Comparison of ENCODE assay signal across 10 cellular contexts in the genomic region with DNA sequence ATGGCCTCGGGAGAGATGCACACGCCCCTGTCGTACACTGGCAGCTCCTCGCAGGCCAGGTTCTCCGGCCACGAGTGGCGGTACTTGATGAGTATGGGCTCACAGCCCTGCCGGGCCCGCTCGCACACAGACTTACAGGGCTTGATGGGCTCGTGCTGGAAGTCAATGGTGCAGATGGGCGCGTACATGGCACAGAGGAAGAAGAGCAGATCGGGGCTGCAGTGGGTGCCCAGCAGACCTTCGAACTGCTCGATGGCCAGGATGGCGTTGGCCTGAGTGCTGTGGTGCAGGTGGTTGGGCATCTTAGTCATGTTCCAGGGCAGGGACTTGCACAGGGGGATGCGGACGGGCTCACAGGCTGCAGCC. TPM values are rescaled to one million over a fixed set of nuclear protein-coding genes. Genes with fewer than 3 reads are reported as not detected.
DNase-seq lines count a peak whose midpoint lies in the region; ATAC-seq, FAIRE-seq and TF ChIP-seq lines count a peak whose summit lies in the region.
"Had no signal": no experiment of that assay in that cellular context is flagged by ENCODE, and none has a peak within 500 bp of the region (broad histone marks: within the 10 kb centered on the region; RNA-seq: fewer than 3 reads in every experiment).

No MANE protein-coding gene starts in this region.

- WGBS in liver = 33% methylated on average over 19 of the region's 19 CpGs
- WGBS in tibial nerve, 2 donors = 6 to 24% methylated on average over 15 to 19 of the region's 19 CpGs

- H3K27ac Mint-ChIP-seq in activated CD4-positive, alpha-beta memory T cell treated with anti-CD3 and anti-CD28 coated beads, Interleukin-2, amount 10 ng/mL, durations not matched to agents 7 days and 5 days = no peak overlapping the region
- H3K27ac Mint-ChIP-seq in activated CD4-positive, alpha-beta memory T cell treated with anti-CD3 and anti-CD28 coated beads for 36 hours = no peak overlapping the region

- no peaks in the 10 kb centered on the region for H3K36me3 Mint-ChIP-seq in activated CD4-positive, alpha-beta memory T cell treated with anti-CD3 and anti-CD28 coated beads, Interleukin-2, amount 10 ng/mL, durations not matched to agents 7 days and 5 days (ENCODE audit: low read depth)
- H3K36me3 Mint-ChIP-seq in activated CD4-positive, alpha-beta memory T cell treated with anti-CD3 and anti-CD28 coated beads for 36 hours = no peaks in the 10 kb centered on the region

- H3K4me3 ChIP-seq in liver (ENCODE audit: low read depth in 1 of 3, low read length in 3 of 3) (peak overlapping the region in 2 of 3 donors; percentile 26 to 44), tibial nerve (peak overlapping the region; percentile 27 to 60 (median 42))

- intact Hi-C loops in activated CD4-positive, alpha-beta memory T cell treated with anti-CD3 and anti-CD28 coated beads for 36 hours (cut with micrococcal nuclease) = no loop called here

- POLR2A ChIA-PET in activated CD4-positive, alpha-beta memory T cell treated with anti-CD3 and anti-CD28 coated beads, Interleukin-2, amount 10 ng/mL, durations not matched to agents 7 days and 5 days (lab: Charles Lee) = no interaction called here
- POLR2A ChIA-PET in activated CD4-positive, alpha-beta memory T cell treated with anti-CD3 and anti-CD28 coated beads for 36 hours (lab: Charles Lee) = no interaction called here

- TF ChIP-seq RAD21 in liver (IDR thresholded peaks at IDR 0.05) = no peak

- H3K9ac ChIP-seq in liver (ENCODE audit: low read depth in 1 of 2, low read length in 2 of 2) = no peak overlapping the region

- H3K4me1 Mint-ChIP-seq in activated CD4-positive, alpha-beta memory T cell treated with anti-CD3 and anti-CD28 coated beads, Interleukin-2, amount 10 ng/mL, durations not matched to agents 7 days and 5 days = peaks cover 25% of the 10 kb centered on the region
- H3K4me1 Mint-ChIP-seq in activated CD4-positive, alpha-beta memory T cell treated with anti-CD3 and anti-CD28 coated beads for 36 hours (ENCODE audit: low read depth) = peaks cover 23% of the 10 kb centered on the region

- H3K27ac ChIP-seq in liver (ENCODE audit: low read depth in 1 of 2, low read length in 2 of 2) (no peak overlapping the region), tibial nerve (peak overlapping the region in 2 of 4 donors; percentile 17 to 79)

- no peaks in the 10 kb centered on the region for H3K9me3 Mint-ChIP-seq in activated CD4-positive, alpha-beta memory T cell treated with anti-CD3 and anti-CD28 coated beads, Interleukin-2, amount 10 ng/mL, durations not matched to agents 7 days and 5 days
- no peaks in the 10 kb centered on the region for H3K9me3 Mint-ChIP-seq in activated CD4-positive, alpha-beta memory T cell treated with anti-CD3 and anti-CD28 coated beads for 36 hours

- no peak for TF ChIP-seq CTCF in liver (IDR thresholded peaks at IDR 0.05; ENCODE audit: low read depth, low read length, missing input control)
- no peak for TF ChIP-seq CTCF in tibial nerve (IDR thresholded peaks at IDR 0.05)

- no peak for DNase-seq in activated CD4-positive, alpha-beta memory T cell treated with anti-CD3 and anti-CD28 coated beads, Interleukin-2, amount 10 ng/mL, durations not matched to agents 7 days and 5 days
- no peak for DNase-seq in activated CD4-positive, alpha-beta memory T cell treated with anti-CD3 and anti-CD28 coated beads for 36 hours
- DNase-seq in brain pericyte (ENCODE audit: low read depth, low spot score) (peak; percentile 21), tibial nerve (ENCODE audit: low spot score in 2 of 2) (peak; percentile 10 to 15), GM12892 (ENCODE audit: insufficient read length) (no peak)
- DNase-seq: COR-L47 had no signal

- TF ChIP-seq POLR2A in tibial nerve (IDR thresholded peaks at IDR 0.05) (no peak), GM12892 (IDR thresholded peaks at IDR 0.05; ENCODE audit: low read depth, low read length) (no peak)

- H3K36me3 ChIP-seq in liver (ENCODE audit: control insufficient read depth in 4 of 4, insufficient read depth in 3 of 4, low read depth in 1 of 4, low read length in 3 of 4) (no peaks in the 10 kb centered on the region), tibial nerve (no peaks in the 10 kb centered on the region)

- CTCF ChIA-PET in activated CD4-positive, alpha-beta memory T cell treated with anti-CD3 and anti-CD28 coated beads, Interleukin-2, amount 10 ng/mL, durations not matched to agents 7 days and 5 days (lab: Charles Lee) = interaction anchor here (2.4 kb wide), 1 partner anchor 114 kb away, joined by 9 read pairs; no protein-coding TSS in a partner anchor
- CTCF ChIA-PET in activated CD4-positive, alpha-beta memory T cell treated with anti-CD3 and anti-CD28 coated beads for 36 hours (lab: Charles Lee) = no interaction called here

- H3K4me3 Mint-ChIP-seq in activated CD4-positive, alpha-beta memory T cell treated with anti-CD3 and anti-CD28 coated beads, Interleukin-2, amount 10 ng/mL, durations not matched to agents 7 days and 5 days = peak overlapping the region; percentile 33
- H3K4me3 Mint-ChIP-seq in activated CD4-positive, alpha-beta memory T cell treated with anti-CD3 and anti-CD28 coated beads for 36 hours = no peak overlapping the region

- no peaks in the 10 kb centered on the region for H3K27me3 ChIP-seq in liver (ENCODE audit: control insufficient read depth in 4 of 4, insufficient read depth in 4 of 4, low read length in 3 of 4)
- H3K27me3 ChIP-seq in tibial nerve = no peaks in the 10 kb centered on the region

- peaks cover 63% of the 10 kb centered on the region for H3K27me3 Mint-ChIP-seq in activated CD4-positive, alpha-beta memory T cell treated with anti-CD3 and anti-CD28 coated beads, Interleukin-2, amount 10 ng/mL, durations not matched to agents 7 days and 5 days
- peaks cover 57% of the 10 kb centered on the region for H3K27me3 Mint-ChIP-seq in activated CD4-positive, alpha-beta memory T cell treated with anti-CD3 and anti-CD28 coated beads for 36 hours

- ATAC-seq in HG03457 (IDR thresholded peaks at IDR 0.05; ENCODE audit: unreplicated experiment) (no peak), HG02884 (IDR thresholded peaks at IDR 0.05; ENCODE audit: unreplicated experiment) (no peak)

- TF ChIP-seq EP300 in tibial nerve (IDR thresholded peaks at IDR 0.05) = no peak

- peaks cover 6 to 17% (median 13%) of the 10 kb centered on the region in 4 donors for H3K4me1 ChIP-seq in liver (ENCODE audit: control insufficient read depth in 4 of 4, insufficient read depth in 4 of 4, low read length in 3 of 4)
- peaks cover 0 to 44% (median 6%) of the 10 kb centered on the region in 4 donors for H3K4me1 ChIP-seq in tibial nerve

- no peak for FAIRE-seq in GM12892 (lab: Jason Lieb, UNC)

- H3K9me3 ChIP-seq in liver (ENCODE audit: control insufficient read depth in 4 of 4, low read length in 3 of 4) (no peaks in the 10 kb centered on the region), tibial nerve (no peaks in the 10 kb centered on the region)

TF ChIP-seq in liver, 16 proteins besides CTCF, POLR2A, EP300 and RAD21:
- TF ChIP-seq MAX (IDR thresholded peaks at IDR 0.05) = no peak
- no peak for TF ChIP-seq TAF1 (conservative IDR thresholded peaks at IDR 0.05)
- TF ChIP-seq ATF3 (IDR thresholded peaks at IDR 0.05) = no peak

RNA-seq across cellular contexts. Expression of gene FRZB, which starts 0.4 kb away (rescaled TPM):
- total RNA-seq in activated CD4-positive, alpha-beta memory T cell treated with anti-CD3 and anti-CD28 coated beads, Interleukin-2, amount 10 ng/mL, durations not matched to agents 7 days and 5 days = not detected
- not detected for total RNA-seq in activated CD4-positive, alpha-beta memory T cell treated with anti-CD3 and anti-CD28 coated beads for 36 hours
- under 1 TPM; 0.17 to 0.47 TPM for total RNA-seq in liver
- 1 to 10 TPM in 1 of 2 donors, under 1 TPM in 1; 0.61 to 1.0 TPM for polyA plus RNA-seq in liver
- 10 to 100 TPM in 2 of 4 donors, 1 to 10 TPM in 2; 3.0 to 12.8 (median 9.6) TPM for total RNA-seq in tibial nerve
- polyA plus RNA-seq in GM12892 (2012; ENCODE audit: missing spikeins) = not detected
- total RNA-seq: T-helper 1 cell treated with Interleukin-12 subunit alpha and Interleukin-12 subunit beta and Interleukin-4 antibody, amounts not matched to agents 30 ng/mL and 1 ng/mL, for 36 hours had no signal

Comparison
In these comparisons a context has a peak if more than half of its experiments do, and no peak if none do; other contexts are left out.
1. DNase-seq: peak in brain pericyte (single experiment) and tibial nerve (2 of 2); none in activated CD4-positive, alpha-beta memory T cell treated with anti-CD3 and anti-CD28 coated beads, Interleukin-2, amount 10 ng/mL, durations not matched to agents 7 days and 5 days (single experiment), activated CD4-positive, alpha-beta memory T cell treated with anti-CD3 and anti-CD28 coated beads for 36 hours (single experiment) and GM12892 (single experiment).